8 cellular contexts compared by ENCODE assay signal in genomic region chr1:145094655-145095211, GRCh38. TPM values are rescaled to one million over a fixed set of nuclear protein-coding genes. Genes with fewer than 3 reads are reported as not detected.
DNase-seq lines count a peak whose midpoint lies in the region; ATAC-seq and TF ChIP-seq lines count a peak whose summit lies in the region.
"Not testable (repeated sequence)": the region's sequence is repeated elsewhere in the genome, so short reads cannot be mapped to it uniquely, and the experiment has no call there.
"Had no signal": no experiment of that assay in that cellular context is flagged by ENCODE, and none has a peak within 500 bp of the region (broad histone marks: within the 10 kb centered on the region; RNA-seq: fewer than 3 reads in every experiment).

No MANE protein-coding gene starts in this region.

- peak overlapping the region in 2 of 5 donors; percentile 47 to 53 for H3K4me3 Mint-ChIP-seq in immature natural killer cell

- H3K9ac ChIP-seq in colonic mucosa (ENCODE audit: low read depth in 2 of 2, low read length in 2 of 2) = not testable (repeated sequence)

- not testable (repeated sequence) for H3K9me3 Mint-ChIP-seq in immature natural killer cell

- not testable (repeated sequence) for H3K4me1 Mint-ChIP-seq in immature natural killer cell

- intact Hi-C loops in colonic mucosa (cut with DNase I); prostate gland (cut with DNase I): not testable (repeated sequence)

- H3K4me1 ChIP-seq in colonic mucosa; prostate gland (replicated peaks): not testable (repeated sequence)

- not testable (repeated sequence) for H3K36me3 ChIP-seq in colonic mucosa, prostate gland

- H3K27ac ChIP-seq in colonic mucosa = not testable (repeated sequence)
- H3K27ac ChIP-seq in prostate gland = peak overlapping the region in 1 of 2 donors; percentile 63

- ATAC-seq in GM18909 (IDR thresholded peaks at IDR 0.05; ENCODE audit: poor library complexity, unreplicated experiment) (peak; percentile 11), HG02623 (IDR thresholded peaks at IDR 0.05; ENCODE audit: unreplicated experiment) (peak; percentile 2), HG03571 (IDR thresholded peaks at IDR 0.05; ENCODE audit: unreplicated experiment) (peak; percentile 2)

- H3K9me3 ChIP-seq in colonic mucosa, prostate gland: not testable (repeated sequence)

- H3K36me3 Mint-ChIP-seq in immature natural killer cell = not testable (repeated sequence)

- WGBS in prostate gland = no CpG with 5 or more reads among the region's 46 CpGs

- H3K27me3 ChIP-seq in colonic mucosa; prostate gland (replicated peaks; ENCODE audit: insufficient read depth): not testable (repeated sequence)

- H3K27me3 Mint-ChIP-seq in immature natural killer cell (ENCODE audit: low read depth in 3 of 3) = not testable (repeated sequence)

- not testable (repeated sequence) for TF ChIP-seq CTCF in colonic mucosa (IDR thresholded peaks at IDR 0.05); prostate gland (IDR thresholded peaks at IDR 0.05)

- H3K27ac Mint-ChIP-seq in immature natural killer cell = not testable (repeated sequence)

- not testable (repeated sequence) for TF ChIP-seq POLR2A in prostate gland (IDR thresholded peaks at IDR 0.05)

- peak; percentile 14 to 15 for DNase-seq in activated CD4-positive, alpha-beta T cell treated with anti-CD3 and anti-CD28 coated beads, Interleukin-2, amount 50 U/mL, for 48 hours
- DNase-seq in colonic mucosa = peak; percentile 34
- peak in 2 of 3 donors; percentile 0 to 10 for DNase-seq in immature natural killer cell
- DNase-seq in prostate gland (ENCODE audit: low spot score) = not testable (repeated sequence)

- H3K4me3 ChIP-seq in colonic mucosa (peak overlapping the region; percentile 31), prostate gland (peak overlapping the region; percentile 24)

RNA-seq across cellular contexts. Expression of gene SRGAP2B, which starts 0.4 kb away (rescaled TPM):
- total RNA-seq in colonic mucosa (10 to 100 TPM in 1 of 2 donors, 1 to 10 TPM in 1; 8.4 to 11.5 TPM), prostate gland (1 to 10 TPM; 6.6 to 10.0 TPM)
- 1 to 10 TPM in 1 of 3 donors, under 1 TPM in 2; 0.29 to 1.2 (median 0.69) TPM for polyA plus RNA-seq in immature natural killer cell

RNA-seq across cellular contexts. Expression of gene FAM72D, which starts 1.0 kb away (rescaled TPM):
- total RNA-seq in colonic mucosa (1 to 10 TPM in 1 of 2 donors, under 1 TPM in 1; 0.96 to 4.0 TPM), prostate gland (under 1 TPM in 1 of 2 donors, not detected in 1; 0.34 TPM)
- under 1 TPM in 1 of 3 donors, not detected in 2; 0.16 TPM for polyA plus RNA-seq in immature natural killer cell
- total RNA-seq: gastrocnemius medialis had no signal
